ENCODE assay signal across 9 cellular contexts in the genomic region with DNA sequence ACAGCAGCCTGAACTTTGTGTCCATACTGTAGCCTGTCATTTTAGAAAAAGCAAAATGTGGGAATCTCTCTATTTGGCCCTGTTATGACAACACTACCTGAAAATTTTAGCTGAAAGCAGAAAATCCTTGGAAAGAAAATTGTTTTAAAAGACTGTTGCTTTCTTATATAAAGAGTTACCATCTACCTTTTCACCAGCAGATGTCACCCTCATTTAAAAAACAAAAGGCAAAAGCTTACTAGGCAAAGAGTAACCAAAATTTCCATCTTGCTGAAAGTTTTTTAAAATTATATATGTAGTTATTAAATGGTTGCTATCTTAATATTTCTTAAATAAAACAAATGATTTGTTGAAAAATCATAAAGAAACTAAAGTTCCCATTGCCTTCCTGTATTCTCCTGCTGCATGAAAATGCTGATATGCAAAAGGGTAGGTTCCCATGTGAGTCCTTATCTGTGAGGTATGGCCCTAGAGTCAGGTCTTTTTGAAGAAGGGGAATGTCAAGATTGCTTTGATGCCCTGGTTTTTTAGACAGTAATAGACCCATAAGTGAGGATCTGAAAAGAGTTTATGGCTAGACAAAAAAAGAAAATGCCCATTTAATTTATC.
DNase-seq lines count a peak whose midpoint lies in the region; ATAC-seq and TF ChIP-seq lines count a peak whose summit lies in the region.
"Had no signal": no experiment of that assay in that cellular context is flagged by ENCODE, and none has a peak within 500 bp of the region (broad histone marks: within the 10 kb centered on the region; RNA-seq: fewer than 3 reads in every experiment).

No MANE protein-coding gene starts in this region.

- H3K27ac ChIP-seq in mesendoderm (ENCODE audit: low read depth, low read length) = no peak overlapping the region

- H2BK15ac ChIP-seq in mesendoderm (replicated peaks; ENCODE audit: low read depth) = no peak overlapping the region

- H2AK5ac ChIP-seq in mesendoderm (ENCODE audit: low read length) = no peak overlapping the region

- H3K36me3 ChIP-seq in mesendoderm (ENCODE audit: control insufficient read depth, insufficient read depth, low read length) = no peaks in the 10 kb centered on the region

- H3K23ac ChIP-seq in mesendoderm (ENCODE audit: low read length) = no peak overlapping the region

- no peaks in the 10 kb centered on the region for H3K9me3 Mint-ChIP-seq in activated T-cell treated with anti-CD3 and anti-CD28 coated beads, Interleukin-2, amount 50 U/mL, for 24 hours
- H3K9me3 Mint-ChIP-seq in activated T-cell treated with anti-CD3 and anti-CD28 coated beads, Interleukin-2, amount 50 U/mL, for 4 hours = no peaks in the 10 kb centered on the region
- H3K9me3 Mint-ChIP-seq in MCF 10A (ENCODE audit: unreplicated experiment) = no peaks in the 10 kb centered on the region
- H3K9me3 Mint-ChIP-seq: central memory CD8-positive, alpha-beta T cell had no signal

- intact Hi-C loops in MCF 10A (cut with micrococcal nuclease) = loop anchor here (2.0 to 10.0 kb wide), 2 partner anchors 65 to 685 kb away; no protein-coding TSS in a partner anchor

- CTCF ChIA-PET in MCF 10A (lab: Yijun Ruan, JAX) = interaction anchor here (0.5 to 9.2 kb wide), 21 partner anchors 10 to 476 kb away, joined by 3 to 123 read pairs (median 4); no protein-coding TSS in a partner anchor

- H4K5ac ChIP-seq in mesendoderm (ENCODE audit: low read length) = no peak overlapping the region

- no peak overlapping the region for H2BK120ac ChIP-seq in mesendoderm (ENCODE audit: low read depth, low read length)

- H3K36me3 Mint-ChIP-seq in activated T-cell treated with anti-CD3 and anti-CD28 coated beads, Interleukin-2, amount 50 U/mL, for 24 hours (ENCODE audit: low read depth) = peaks cover 10% of the 10 kb centered on the region
- H3K36me3 Mint-ChIP-seq in activated T-cell treated with anti-CD3 and anti-CD28 coated beads, Interleukin-2, amount 50 U/mL, for 4 hours (ENCODE audit: insufficient read depth) = peaks cover 6% of the 10 kb centered on the region
- H3K36me3 Mint-ChIP-seq in MCF 10A (ENCODE audit: insufficient read depth, unreplicated experiment) = peaks cover 7% of the 10 kb centered on the region

- H3K4me1 Mint-ChIP-seq in activated T-cell treated with anti-CD3 and anti-CD28 coated beads, Interleukin-2, amount 50 U/mL, for 24 hours (ENCODE audit: low read depth) = peaks cover 33% of the 10 kb centered on the region
- peaks cover 25% of the 10 kb centered on the region for H3K4me1 Mint-ChIP-seq in activated T-cell treated with anti-CD3 and anti-CD28 coated beads, Interleukin-2, amount 50 U/mL, for 4 hours (ENCODE audit: low read depth)
- peaks cover 5% of the 10 kb centered on the region for H3K4me1 Mint-ChIP-seq in MCF 10A (ENCODE audit: insufficient read depth, unreplicated experiment)

- no peak overlapping the region for H3K4me2 ChIP-seq in mesendoderm (ENCODE audit: low read length)

- no peak overlapping the region for H4K8ac ChIP-seq in mesendoderm (ENCODE audit: low read depth, low read length)

- H3K9ac ChIP-seq in mesendoderm (ENCODE audit: low read length) = no peak overlapping the region

- H3K27me3 ChIP-seq in mesendoderm (ENCODE audit: insufficient read depth, low read length, poor library complexity) = no peaks in the 10 kb centered on the region

- H3K18ac ChIP-seq in mesendoderm (ENCODE audit: low read length) = no peak overlapping the region

- peak overlapping the region; percentile 84 for H3K27ac Mint-ChIP-seq in activated T-cell treated with anti-CD3 and anti-CD28 coated beads, Interleukin-2, amount 50 U/mL, for 24 hours
- H3K27ac Mint-ChIP-seq in MCF 10A (ENCODE audit: low read depth, unreplicated experiment) = no peak overlapping the region

- H3K4me3 ChIP-seq in mesendoderm (ENCODE audit: low read length) = no peak overlapping the region

- DNase-seq in activated T-cell treated with anti-CD3 and anti-CD28 coated beads, Interleukin-2, amount 50 U/mL, for 24 hours = no peak
- no peak for DNase-seq in activated T-cell treated with anti-CD3 and anti-CD28 coated beads, Interleukin-2, amount 50 U/mL, for 4 hours
- DNase-seq in NCI-H2196 treated with DMSO at 0.1 percent for 48 hours (lab: John Stamatoyannopoulos, UW; ENCODE audit: unreplicated experiment) (peak; percentile 38), MCF 10A (ENCODE audit: unreplicated experiment) (peak; percentile 46), mesendoderm (peak; percentile 41), OCI-M2 (lab: John Stamatoyannopoulos, UW; ENCODE audit: unreplicated experiment) (no peak)

- H3K27me3 Mint-ChIP-seq in activated T-cell treated with anti-CD3 and anti-CD28 coated beads, Interleukin-2, amount 50 U/mL, for 24 hours = no peaks in the 10 kb centered on the region
- no peaks in the 10 kb centered on the region for H3K27me3 Mint-ChIP-seq in activated T-cell treated with anti-CD3 and anti-CD28 coated beads, Interleukin-2, amount 50 U/mL, for 4 hours (ENCODE audit: low read depth)
- no peaks in the 10 kb centered on the region for H3K27me3 Mint-ChIP-seq in MCF 10A (ENCODE audit: insufficient read depth, unreplicated experiment)
- H3K27me3 Mint-ChIP-seq: central memory CD8-positive, alpha-beta T cell had no signal

- no peak overlapping the region for H3K56ac ChIP-seq in mesendoderm (ENCODE audit: low read length)

- H3K4me3 Mint-ChIP-seq in activated T-cell treated with anti-CD3 and anti-CD28 coated beads, Interleukin-2, amount 50 U/mL, for 24 hours = no peak overlapping the region
- H3K4me3 Mint-ChIP-seq in activated T-cell treated with anti-CD3 and anti-CD28 coated beads, Interleukin-2, amount 50 U/mL, for 4 hours = no peak overlapping the region
- no peak overlapping the region for H3K4me3 Mint-ChIP-seq in MCF 10A (ENCODE audit: unreplicated experiment)

- no peak overlapping the region for H2BK5ac ChIP-seq in mesendoderm (ENCODE audit: low read length)

- no TSS peak for BruUV-seq in MCF 10A (replicated peaks; lab: Mats Ljungman, UMichigan)

- H3K79me2 ChIP-seq in mesendoderm (ENCODE audit: control insufficient read depth, insufficient read depth, low read length) = no peaks in the 10 kb centered on the region

- POLR2A ChIA-PET in MCF 10A (lab: Yijun Ruan, JAX) = interaction anchor here (0.7 to 2.8 kb wide), 6 partner anchors 12 to 477 kb away, joined by 3 to 18 read pairs (median 4); partner anchors contain the start of gene TNRC6C

- no peaks in the 10 kb centered on the region for H3K79me1 ChIP-seq in mesendoderm (ENCODE audit: low read length)

- H3K4ac ChIP-seq in mesendoderm (ENCODE audit: low read depth, low read length) = no peak overlapping the region

- TF ChIP-seq CTCF in MCF 10A (IDR thresholded peaks at IDR 0.05; ENCODE audit: unreplicated experiment) = peak; percentile 32

- ATAC-seq in activated T-cell treated with anti-CD3 and anti-CD28 coated beads, Interleukin-2, amount 50 U/mL, for 4 hours = no peak
- ATAC-seq in HG02840 (IDR thresholded peaks at IDR 0.05; ENCODE audit: low FRiP score, unreplicated experiment) (no peak), GM21619 (IDR thresholded peaks at IDR 0.05; ENCODE audit: unreplicated experiment) (no peak)

- H3K4me1 ChIP-seq in mesendoderm (ENCODE audit: control insufficient read depth, low read depth, low read length) = no peaks in the 10 kb centered on the region

Comparison
In these comparisons a context has a peak if more than half of its experiments do, and no peak if none do; other contexts are left out.
1. DNase-seq: peak in NCI-H2196 treated with DMSO at 0.1 percent for 48 hours (single experiment), MCF 10A (single experiment) and mesendoderm (single experiment); none in activated T-cell treated with anti-CD3 and anti-CD28 coated beads, Interleukin-2, amount 50 U/mL, for 24 hours (single experiment), activated T-cell treated with anti-CD3 and anti-CD28 coated beads, Interleukin-2, amount 50 U/mL, for 4 hours (single experiment) and OCI-M2 (single experiment).